21 cellular contexts compared by ENCODE assay signal in the genomic region with DNA sequence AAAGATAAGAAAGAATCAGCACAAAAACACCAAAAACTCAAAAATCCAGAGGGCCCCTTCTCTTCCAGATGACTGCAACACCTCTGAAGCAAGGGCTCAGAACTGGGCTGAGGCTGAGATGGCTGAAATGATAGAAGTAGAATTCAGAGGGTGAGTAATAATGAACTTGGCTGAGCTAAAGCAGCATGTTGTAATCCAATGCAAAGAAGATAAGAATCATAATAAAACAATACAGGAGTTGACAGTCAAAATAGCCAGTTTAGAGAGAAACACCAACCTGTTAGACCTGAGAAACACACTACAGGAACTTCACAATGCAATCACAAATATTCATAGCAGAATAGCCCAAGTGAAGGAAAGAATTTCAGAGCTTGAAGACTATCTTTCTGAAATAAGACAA.
"Had no signal": no experiment of that assay in that cellular context is flagged by ENCODE, and none has a peak within 500 bp of the region (broad histone marks: within the 10 kb centered on the region; RNA-seq: fewer than 3 reads in every experiment).

No MANE protein-coding gene starts in this region.

- H3K36me3 ChIP-seq: heart left ventricle, transverse colon, vagina had no signal

- H3K27ac Mint-ChIP-seq: activated naive CD8-positive, alpha-beta T cell treated with anti-CD3 and anti-CD28 coated beads, Interleukin-2, amount 10 ng/mL, durations not matched to agents 7 days and 5 days; activated T-cell treated with anti-CD3 and anti-CD28 coated beads, Interleukin-2, amount 50 U/mL, for 24 hours; activated T-helper 2 cell treated with anti-CD3 and anti-CD28 coated beads, Interferon-gamma antibody, Interleukin-2, Interleukin-4, amounts not matched to agents 10 μg/mL and 5 μg/mL and 100 μg/mL, durations not matched to agents 14 hours and 24 hours and 36 hours; natural killer cell treated with Interleukin-12 subunit alpha and Interleukin-12 subunit beta and Interleukin-15 and Interleukin-18, amount 100 ng/mL, for 72 hours; progenitor cell of endocrine pancreas; stimulated activated naive B cell treated with anti-CD40 and anti-IgM and Interleukin-4, amounts not matched to agents 10 μg/mL and 1 μg/mL and 100 μg/mL, for 72 hours had no signal

- H3K27me3 Mint-ChIP-seq: activated naive CD8-positive, alpha-beta T cell treated with anti-CD3 and anti-CD28 coated beads, Interleukin-2, amount 10 ng/mL, durations not matched to agents 7 days and 5 days; activated T-cell treated with anti-CD3 and anti-CD28 coated beads, Interleukin-2, amount 50 U/mL, for 24 hours; natural killer cell treated with Interleukin-12 subunit alpha and Interleukin-12 subunit beta and Interleukin-15 and Interleukin-18, amount 100 ng/mL, for 72 hours; progenitor cell of endocrine pancreas; stimulated activated naive B cell treated with anti-CD40 and anti-IgM and Interleukin-4, amounts not matched to agents 10 μg/mL and 1 μg/mL and 100 μg/mL, for 72 hours had no signal

- H3K27me3 ChIP-seq: heart left ventricle, transverse colon, vagina had no signal

- H3K36me3 Mint-ChIP-seq: activated naive CD8-positive, alpha-beta T cell treated with anti-CD3 and anti-CD28 coated beads, Interleukin-2, amount 10 ng/mL, durations not matched to agents 7 days and 5 days; stimulated activated naive B cell treated with anti-CD40 and anti-IgM and Interleukin-4, amounts not matched to agents 10 μg/mL and 1 μg/mL and 100 μg/mL, for 72 hours had no signal

- H3K4me1 Mint-ChIP-seq: activated naive CD8-positive, alpha-beta T cell treated with anti-CD3 and anti-CD28 coated beads, Interleukin-2, amount 10 ng/mL, durations not matched to agents 7 days and 5 days; stimulated activated naive B cell treated with anti-CD40 and anti-IgM and Interleukin-4, amounts not matched to agents 10 μg/mL and 1 μg/mL and 100 μg/mL, for 72 hours had no signal

- H3K27ac ChIP-seq: heart left ventricle, transverse colon, vagina had no signal

- H3K4me1 ChIP-seq: heart left ventricle had no signal

- H3K9me3 ChIP-seq: transverse colon, vagina had no signal

- ATAC-seq: heart left ventricle; left lobe of liver; natural killer cell treated with Interleukin-12 subunit alpha and Interleukin-12 subunit beta and Interleukin-15 and Interleukin-18, amount 100 ng/mL, for 72 hours; stimulated activated naive B cell treated with anti-CD40 and anti-IgM and Interleukin-4, amounts not matched to agents 10 μg/mL and 1 μg/mL and 100 μg/mL, for 72 hours had no signal

- H3K4me3 ChIP-seq: heart left ventricle, transverse colon, vagina had no signal

- DNase-seq: activated CD4-positive, alpha-beta T cell treated with anti-CD3 and anti-CD28 coated beads for 1 hour; activated CD4-positive, alpha-beta T cell treated with anti-CD3 and anti-CD28 coated beads, Interleukin-2, amount 50 U/mL, for 1 hour; activated CD8-positive, alpha-beta memory T cell treated with anti-CD3 and anti-CD28 coated beads for 24 hours; activated CD8-positive, alpha-beta memory T cell treated with anti-CD3 and anti-CD28 coated beads, Interleukin-2, amount 50 U/mL, for 4 hours; activated naive CD4-positive, alpha-beta T cell; activated naive CD8-positive, alpha-beta T cell treated with anti-CD3 and anti-CD28 coated beads, Interleukin-2, amount 10 ng/mL, durations not matched to agents 7 days and 5 days; activated T-cell treated with anti-CD3 and anti-CD28 coated beads, Interleukin-2, amount 50 U/mL, for 24 hours; erythroblast; heart left ventricle; kidney; midbrain; stimulated activated CD4-positive, alpha-beta T cell treated with anti-CD3 and anti-CD28 coated beads, Interleukin-2, amount 100 ng/mL, for 48 hours; stimulated activated CD8-positive, alpha-beta memory T cell treated with anti-CD3 and anti-CD28 coated beads, Interleukin-4, amount 100 ng/mL, for 48 hours; stimulated activated naive B cell treated with anti-CD40 and anti-IgM and Interleukin-4, amounts not matched to agents 10 μg/mL and 1 μg/mL and 100 μg/mL, for 72 hours; T-helper 2 cell; transverse colon had no signal

- H3K4me3 Mint-ChIP-seq: activated naive CD8-positive, alpha-beta T cell treated with anti-CD3 and anti-CD28 coated beads, Interleukin-2, amount 10 ng/mL, durations not matched to agents 7 days and 5 days; activated T-cell treated with anti-CD3 and anti-CD28 coated beads, Interleukin-2, amount 50 U/mL, for 24 hours; natural killer cell treated with Interleukin-12 subunit alpha and Interleukin-12 subunit beta and Interleukin-15 and Interleukin-18, amount 100 ng/mL, for 72 hours; stimulated activated naive B cell treated with anti-CD40 and anti-IgM and Interleukin-4, amounts not matched to agents 10 μg/mL and 1 μg/mL and 100 μg/mL, for 72 hours had no signal
